ENCODE assay signal across 26 cellular contexts in genomic region chr6:3460253-3460652, GRCh38.
"Had no signal": no experiment of that assay in that cellular context is flagged by ENCODE, and none has a peak within 500 bp of the region (broad histone marks: within the 10 kb centered on the region; RNA-seq: fewer than 3 reads in every experiment).

No MANE protein-coding gene starts in this region.

- H3K4me1 ChIP-seq: parathyroid adenoma had no signal

- H3K4me3 ChIP-seq: esophagus muscularis mucosa, gastroesophageal sphincter, heart left ventricle, hepatocyte, left lung, mucosa of descending colon, neural progenitor cell, right lobe of liver, testis, tibial artery had no signal

- H3K27ac Mint-ChIP-seq: endodermal cell; naive B cell; natural killer cell treated with Interleukin-12 subunit alpha and Interleukin-12 subunit beta and Interleukin-15 and Interleukin-18, amount 100 ng/mL, for 72 hours; neural progenitor cell; progenitor cell of endocrine pancreas; stimulated activated naive B cell treated with anti-CD40 and anti-IgM and Interleukin-4, amounts not matched to agents 10 μg/mL and 1 μg/mL and 100 μg/mL, for 72 hours; stimulated activated naive CD8-positive, alpha-beta T cell treated with anti-CD3 and anti-CD28 coated beads, Interleukin-15, Interleukin-2, amounts not matched to agents 100 ng/mL and 50 ng/mL, for 24 hours; type B pancreatic cell had no signal

- H3K9ac ChIP-seq: neural progenitor cell, parathyroid adenoma had no signal

- H3K4me2 ChIP-seq: hepatocyte, neural progenitor cell had no signal

- H3K9me3 Mint-ChIP-seq: naive B cell; natural killer cell treated with Interleukin-12 subunit alpha and Interleukin-12 subunit beta and Interleukin-15 and Interleukin-18, amount 100 ng/mL, for 72 hours; stimulated activated naive B cell treated with anti-CD40 and anti-IgM and Interleukin-4, amounts not matched to agents 10 μg/mL and 1 μg/mL and 100 μg/mL, for 72 hours; stimulated activated naive CD8-positive, alpha-beta T cell treated with anti-CD3 and anti-CD28 coated beads, Interleukin-15, Interleukin-2, amounts not matched to agents 100 ng/mL and 50 ng/mL, for 24 hours had no signal

- H3K4me3 Mint-ChIP-seq: endodermal cell; natural killer cell treated with Interleukin-12 subunit alpha and Interleukin-12 subunit beta and Interleukin-15 and Interleukin-18, amount 100 ng/mL, for 72 hours; neural progenitor cell; stimulated activated naive B cell treated with anti-CD40 and anti-IgM and Interleukin-4, amounts not matched to agents 10 μg/mL and 1 μg/mL and 100 μg/mL, for 72 hours; stimulated activated naive CD8-positive, alpha-beta T cell treated with anti-CD3 and anti-CD28 coated beads, Interleukin-15, Interleukin-2, amounts not matched to agents 100 ng/mL and 50 ng/mL, for 24 hours had no signal

- H3K36me3 Mint-ChIP-seq: neural progenitor cell; stimulated activated naive B cell treated with anti-CD40 and anti-IgM and Interleukin-4, amounts not matched to agents 10 μg/mL and 1 μg/mL and 100 μg/mL, for 72 hours; type B pancreatic cell had no signal

- H3K9me3 ChIP-seq: esophagus muscularis mucosa, gastroesophageal sphincter, heart left ventricle, left lung, mucosa of descending colon, right lobe of liver, testis, tibial artery had no signal

- H2AFZ ChIP-seq: hepatocyte, neural progenitor cell, parathyroid adenoma had no signal

- H3K27me3 Mint-ChIP-seq: progenitor cell of endocrine pancreas had no signal

- H3K36me3 ChIP-seq: esophagus muscularis mucosa, gastroesophageal sphincter, heart left ventricle, left lung, neural progenitor cell, right lobe of liver, tibial artery had no signal

- H3K27me3 ChIP-seq: esophagus muscularis mucosa, gastroesophageal sphincter, right lobe of liver, testis, tibial artery had no signal

- H3K27ac ChIP-seq: esophagus muscularis mucosa, foreskin keratinocyte, gastroesophageal sphincter, heart left ventricle, hepatocyte, left lung, neural progenitor cell, parathyroid adenoma, right lobe of liver, testis, tibial artery had no signal

- ATAC-seq: foreskin keratinocyte; gastroesophageal sphincter; heart left ventricle; left cardiac atrium; left lung; mucosa of descending colon; natural killer cell treated with Interleukin-12 subunit alpha and Interleukin-12 subunit beta and Interleukin-15 and Interleukin-18, amount 100 ng/mL, for 72 hours; right lobe of liver; stimulated activated naive B cell treated with anti-CD40 and anti-IgM and Interleukin-4, amounts not matched to agents 10 μg/mL and 1 μg/mL and 100 μg/mL, for 72 hours had no signal

- DNase-seq: cerebellar nuclear complex; effector CD8-positive, alpha-beta T cell; endodermal cell; foreskin keratinocyte; heart left ventricle; kidney; left cardiac atrium; left lung; mucosa of descending colon; naive B cell; right lobe of liver; small intestine; stimulated activated CD4-positive, alpha-beta T cell treated with anti-CD3 and anti-CD28 coated beads, Interleukin-15, amount 100 ng/mL, for 24 hours; stimulated activated CD4-positive, alpha-beta T cell treated with anti-CD3 and anti-CD28 coated beads, Interleukin-2, amount 100 ng/mL, for 48 hours; stimulated activated naive B cell treated with anti-CD40 and anti-IgM and Interleukin-4, amounts not matched to agents 10 μg/mL and 1 μg/mL and 100 μg/mL, for 72 hours; testis; tibial artery had no signal
